9 cellular contexts compared by ENCODE assay signal in the genomic region with DNA sequence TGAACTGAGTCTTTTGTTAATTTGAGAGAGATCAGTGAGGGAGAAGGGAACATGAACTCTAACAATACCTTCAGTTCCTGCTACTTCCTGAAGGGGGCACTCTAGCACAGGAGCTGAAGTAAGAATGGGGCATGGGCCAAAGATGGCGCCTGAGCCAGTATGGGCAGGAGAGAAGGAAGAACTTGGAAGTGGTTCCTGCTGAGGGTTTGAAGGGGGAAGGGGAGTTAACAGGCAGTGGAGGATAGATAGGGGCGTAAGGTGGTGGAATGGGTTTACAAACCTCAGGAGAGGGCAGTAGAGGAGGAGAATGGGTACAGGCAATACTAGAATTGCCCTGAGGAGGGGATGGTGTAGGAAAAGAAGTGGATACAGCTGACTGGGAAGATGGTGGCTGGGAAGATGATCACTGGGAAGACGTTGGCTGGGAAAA. TPM values are rescaled to one million over a fixed set of nuclear protein-coding genes. Genes with fewer than 3 reads are reported as not detected.
DNase-seq lines count a peak whose midpoint lies in the region; ATAC-seq, FAIRE-seq and TF ChIP-seq lines count a peak whose summit lies in the region.
"Not testable (repeated sequence)": the region's sequence is repeated elsewhere in the genome, so short reads cannot be mapped to it uniquely, and the experiment has no call there.
"Had no signal": no experiment of that assay in that cellular context is flagged by ENCODE, and none has a peak within 500 bp of the region (broad histone marks: within the 10 kb centered on the region; RNA-seq: fewer than 3 reads in every experiment).

No MANE protein-coding gene starts in this region.

- not testable (repeated sequence) for H3K79me2 ChIP-seq in Karpas-422 (ENCODE audit: low read length); OCI-LY7 (ENCODE audit: insufficient read depth, low read depth, low read length)

- H3K27me3 Mint-ChIP-seq in activated CD8-positive, alpha-beta T cell treated with anti-CD3 and anti-CD28 coated beads for 36 hours; chondrocyte (ENCODE audit: low read depth): not testable (repeated sequence)

- TF ChIP-seq CTCF in OCI-LY7 (conservative IDR thresholded peaks at IDR 0.05; ENCODE audit: low read length): peak; percentile 86
- peak; percentile 82 for TF ChIP-seq CTCF in activated CD8-positive, alpha-beta T cell treated with anti-CD3 and anti-CD28 coated beads for 36 hours (IDR thresholded peaks at IDR 0.05)
- peak; percentile 74 for TF ChIP-seq CTCF in chondrocyte (IDR thresholded peaks at IDR 0.05)
- TF ChIP-seq CTCF in sigmoid colon (IDR thresholded peaks at IDR 0.05): peak; percentile 71 to 86 (median 77)

- 57 to 67% methylated on average over 3 of the region's 3 CpGs for WGBS in sigmoid colon, 2 donors

- not testable (repeated sequence) for TF ChIP-seq EP300 in sigmoid colon (IDR thresholded peaks at IDR 0.05)

- H3K9me3 Mint-ChIP-seq in activated CD8-positive, alpha-beta T cell treated with anti-CD3 and anti-CD28 coated beads for 36 hours; chondrocyte (ENCODE audit: low read depth): not testable (repeated sequence)

- peak; percentile 67 for ATAC-seq in activated CD8-positive, alpha-beta T cell treated with anti-CD3 and anti-CD28 coated beads for 36 hours

- not testable (repeated sequence) for H3K9ac ChIP-seq in Karpas-422 (ENCODE audit: low read length)

- DNase-seq in GM04503 (ENCODE audit: low read depth): peak; percentile 8
- peak; percentile 78 for DNase-seq in Karpas-422
- DNase-seq in OCI-LY7 (ENCODE audit: low spot score): peak; percentile 36
- DNase-seq in activated CD8-positive, alpha-beta T cell treated with anti-CD3 and anti-CD28 coated beads for 36 hours: peak; percentile 73
- not testable (repeated sequence) for DNase-seq in chondrocyte (ENCODE audit: low spot score); urothelium cell line (ENCODE audit: low spot score)
- peak; percentile 68 for DNase-seq in iPS-NIHi7 (ENCODE audit: extremely low spot score)
- peak; percentile 76 for DNase-seq in sigmoid colon

- not testable (repeated sequence) for BruUV-seq in OCI-LY7 (replicated peaks; lab: Mats Ljungman, UMichigan)

- not testable (repeated sequence) for H3K36me3 ChIP-seq in Karpas-422 (ENCODE audit: insufficient read depth, low read length); OCI-LY7 (ENCODE audit: insufficient read depth, low read length); sigmoid colon

- not testable (repeated sequence) for H3K9me3 ChIP-seq in Karpas-422 (ENCODE audit: low read length); OCI-LY7 (ENCODE audit: low read length); sigmoid colon

- not testable (repeated sequence) for H3K27ac Mint-ChIP-seq in activated CD8-positive, alpha-beta T cell treated with anti-CD3 and anti-CD28 coated beads for 36 hours; chondrocyte (ENCODE audit: unreplicated experiment)

- not testable (repeated sequence) for H3K27me3 ChIP-seq in Karpas-422 (ENCODE audit: low read length); sigmoid colon

- not testable (repeated sequence) for H4K20me1 ChIP-seq in Karpas-422 (ENCODE audit: insufficient read depth, low read depth, low read length); OCI-LY7 (ENCODE audit: insufficient read depth, low read length)

- peak; percentile 20 for FAIRE-seq in urothelium cell line (lab: Jason Lieb, UNC)

- H3K27ac ChIP-seq in Karpas-422 (ENCODE audit: low read length); OCI-LY7 (ENCODE audit: low read depth, low read length, poor library complexity, severe bottlenecking); sigmoid colon: not testable (repeated sequence)

- TF ChIP-seq POLR2A in sigmoid colon (IDR thresholded peaks at IDR 0.05): not testable (repeated sequence)

- H2AFZ ChIP-seq in Karpas-422 (ENCODE audit: low read length): peak overlapping the region; percentile 56; the same call in 1 of the 2 replicates
- peak overlapping the region; percentile 74; the same call in 1 of the 2 replicates for H2AFZ ChIP-seq in OCI-LY7 (ENCODE audit: low read length)

- not testable (repeated sequence) for H3K4me2 ChIP-seq in Karpas-422 (ENCODE audit: low read depth, low read length, poor library complexity, severe bottlenecking); OCI-LY7 (ENCODE audit: low read length)

- CTCF ChIA-PET in OCI-LY7 (lab: Charles Lee; ENCODE audit: unreplicated experiment): not testable (repeated sequence)
- CTCF ChIA-PET in activated CD8-positive, alpha-beta T cell treated with anti-CD3 and anti-CD28 coated beads for 36 hours (lab: Charles Lee): interaction anchor here (1.0 to 6.3 kb wide), 15 partner anchors 11 to 138 kb away, joined by 3 to 76 read pairs (median 5); a partner anchor contains a TSS

- H3K9me2 ChIP-seq in Karpas-422 (replicated peaks; ENCODE audit: insufficient read depth, low read length); OCI-LY7 (ENCODE audit: insufficient read depth, low read length): not testable (repeated sequence)

- POLR2A ChIA-PET in OCI-LY7 (lab: Charles Lee): interaction anchor here (0.9 to 2.8 kb wide), 2 partner anchors 10 to 14 kb away, joined by 3 to 8 read pairs; no protein-coding TSS in a partner anchor
- POLR2A ChIA-PET in activated CD8-positive, alpha-beta T cell treated with anti-CD3 and anti-CD28 coated beads for 36 hours (lab: Charles Lee): interaction anchor here (0.9 to 1.1 kb wide), 2 partner anchors 10 to 45 kb away, joined by 3 to 4 read pairs; no protein-coding TSS in a partner anchor

- H3K4me3 Mint-ChIP-seq in activated CD8-positive, alpha-beta T cell treated with anti-CD3 and anti-CD28 coated beads for 36 hours; chondrocyte (ENCODE audit: unreplicated experiment): not testable (repeated sequence)

- not testable (repeated sequence) for H3K4me1 ChIP-seq in Karpas-422 (ENCODE audit: low read length); OCI-LY7 (ENCODE audit: insufficient read depth, low read length, poor library complexity, severe bottlenecking); sigmoid colon

- H3K4me3 ChIP-seq in Karpas-422 (ENCODE audit: low read length); OCI-LY7 (ENCODE audit: low read depth, low read length, poor library complexity, severe bottlenecking); sigmoid colon: not testable (repeated sequence)

- H3K36me3 Mint-ChIP-seq in activated CD8-positive, alpha-beta T cell treated with anti-CD3 and anti-CD28 coated beads for 36 hours (ENCODE audit: low read depth); chondrocyte (ENCODE audit: low read depth): not testable (repeated sequence)

- not testable (repeated sequence) for H3K4me1 Mint-ChIP-seq in activated CD8-positive, alpha-beta T cell treated with anti-CD3 and anti-CD28 coated beads for 36 hours (ENCODE audit: low read depth); chondrocyte (ENCODE audit: low read depth)

- intact Hi-C loops in OCI-LY7 (cut with micrococcal nuclease; ENCODE audit: unreplicated experiment) (loop anchor here (1.0 kb wide), 2 partner anchors 131 to 135 kb away; no protein-coding TSS in a partner anchor), sigmoid colon (cut with DNase I) (loop anchor here (1.0 kb wide), 1 partner anchor 131 kb away; no protein-coding TSS in a partner anchor)
- intact Hi-C loops in activated CD8-positive, alpha-beta T cell treated with anti-CD3 and anti-CD28 coated beads for 36 hours (cut with micrococcal nuclease): loop anchor here (1.0 kb wide), 1 partner anchor 131 kb away; no protein-coding TSS in a partner anchor

RNA-seq across cellular contexts. Expression of a gene that starts 24.3 kb away (rescaled TPM):
- 8.1 and 18.9 TPM in 2 replicates for total RNA-seq in Karpas-422 (2014; rRNA removed; shearing (Covaris generic); ENCODE audit: low replicate concordance)
- total RNA-seq in OCI-LY7 (2014; rRNA removed; shearing (Covaris generic)): 17.7 and 24.4 TPM in 2 replicates
- total RNA-seq in OCI-LY7 (2022) (26.5 and 28.4 TPM in 2 replicates), chondrocyte (11.0 to 14.6 TPM (median 12.2 TPM) in 3 replicates), sigmoid colon (10 to 100 TPM; 12.5 to 29.6 (median 21.7) TPM)
- 10 to 100 TPM; 19.4 to 20.6 TPM for total RNA-seq in activated CD8-positive, alpha-beta T cell treated with anti-CD3 and anti-CD28 coated beads for 36 hours
- 10 to 100 TPM in 1 of 3 donors, 1 to 10 TPM in 2; 5.8 to 10.2 (median 7.9) TPM for polyA plus RNA-seq in sigmoid colon

RNA-seq across cellular contexts. Expression of a gene that starts 26.7 kb away (rescaled TPM):
- not detected in 2 replicates for total RNA-seq in Karpas-422 (2014; rRNA removed; shearing (Covaris generic); ENCODE audit: low replicate concordance)
- 0.41 TPM in 1 of 2 replicates, not detected in the other for total RNA-seq in OCI-LY7 (2014; rRNA removed; shearing (Covaris generic))
- total RNA-seq in OCI-LY7 (2022) (not detected in 2 replicates), chondrocyte (0.07 to 0.17 TPM (median 0.15 TPM) in 3 replicates), sigmoid colon (10 to 100 TPM in 3 of 4 donors, 1 to 10 TPM in 1; 5.6 to 23.1 (median 17.3) TPM)
- total RNA-seq in activated CD8-positive, alpha-beta T cell treated with anti-CD3 and anti-CD28 coated beads for 36 hours: 1 to 10 TPM; 1.6 to 2.7 TPM
- 10 to 100 TPM in 1 of 3 donors, 1 to 10 TPM in 2; 4.6 to 13.0 (median 4.8) TPM for polyA plus RNA-seq in sigmoid colon
- total RNA-seq: occipital lobe had no signal

RNA-seq across cellular contexts. Expression of a gene that starts 53.3 kb away (rescaled TPM):
- total RNA-seq in Karpas-422 (2014; rRNA removed; shearing (Covaris generic); ENCODE audit: low replicate concordance): 10.4 and 24.8 TPM in 2 replicates
- 38.1 and 41.4 TPM in 2 replicates for total RNA-seq in OCI-LY7 (2014; rRNA removed; shearing (Covaris generic))
- total RNA-seq in OCI-LY7 (2022) (98.1 and 104 TPM in 2 replicates), chondrocyte (28.1 to 47.2 TPM (median 34.5 TPM) in 3 replicates), sigmoid colon (10 to 100 TPM in 3 of 4 donors, 1 to 10 TPM in 1; 8.3 to 36.2 (median 17.4) TPM)
- total RNA-seq in activated CD8-positive, alpha-beta T cell treated with anti-CD3 and anti-CD28 coated beads for 36 hours: 10 to 100 TPM; 62.7 to 64.0 TPM
- 10 to 100 TPM; 27.6 to 37.0 (median 34.6) TPM for polyA plus RNA-seq in sigmoid colon

RNA-seq across cellular contexts. Expression of a gene that starts 53.5 kb away (rescaled TPM):
- 6.0 and 17.3 TPM in 2 replicates for total RNA-seq in Karpas-422 (2014; rRNA removed; shearing (Covaris generic); ENCODE audit: low replicate concordance)
- total RNA-seq in OCI-LY7 (2014; rRNA removed; shearing (Covaris generic)): 63.3 and 67.1 TPM in 2 replicates
- total RNA-seq in OCI-LY7 (2022) (66.3 and 70.4 TPM in 2 replicates), chondrocyte (7.2 to 13.5 TPM (median 9.6 TPM) in 3 replicates), sigmoid colon (10 to 100 TPM; 11.8 to 21.8 (median 18.9) TPM)
- 10 to 100 TPM in 1 of 2 experiments, 1 to 10 TPM in 1; 9.3 to 10.4 TPM for total RNA-seq in activated CD8-positive, alpha-beta T cell treated with anti-CD3 and anti-CD28 coated beads for 36 hours
- polyA plus RNA-seq in sigmoid colon: 1 to 10 TPM; 4.6 to 7.8 (median 7.5) TPM
